ENCODE assay signal across 7 cellular contexts in the genomic region with DNA sequence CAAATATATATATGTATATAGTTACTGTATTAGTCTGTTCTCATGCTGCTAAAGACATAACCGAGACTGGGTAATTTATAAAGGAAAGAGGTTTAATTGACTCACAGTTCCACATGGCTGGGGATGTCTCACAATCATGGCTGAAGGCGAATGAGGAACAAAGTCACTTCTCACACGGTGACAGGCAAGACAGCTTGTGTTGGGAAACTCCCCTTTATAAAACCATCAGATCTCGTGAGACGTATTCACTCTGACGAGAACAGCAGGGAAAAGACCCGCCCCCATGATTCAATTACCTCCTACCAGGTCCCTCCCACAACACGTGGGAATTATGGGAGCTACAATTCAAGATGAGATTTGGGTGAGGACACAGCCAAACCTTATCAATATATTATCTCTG.
DNase-seq lines count a peak whose midpoint lies in the region; ATAC-seq and TF ChIP-seq lines count a peak whose summit lies in the region.
"Not testable (repeated sequence)": the region's sequence is repeated elsewhere in the genome, so short reads cannot be mapped to it uniquely, and the experiment has no call there.

No MANE protein-coding gene starts in this region.

- not testable (repeated sequence) for TF ChIP-seq CTCF in GM12865 (IDR thresholded peaks at IDR 0.05; ENCODE audit: insufficient read depth, low read depth, low read length, missing control alignments)

- H3K4me3 ChIP-seq in GM12865 (ENCODE audit: low read depth, low read length), result not testable (repeated sequence)

- peak; percentile 63 to 67 for ATAC-seq in activated CD4-positive, CD25-positive, alpha-beta regulatory T cell treated with anti-CD3 and anti-CD28 coated beads, Interleukin-2, amount 50 U/mL, for 24 hours

- DNase-seq in GM12865 (ENCODE audit: low read depth) (peak; percentile 54), NOMO-1 (lab: John Stamatoyannopoulos, UW; ENCODE audit: unreplicated experiment in 2 of 2) (peak; percentile 44 to 76), SKM-1 treated with dmso at 0.1 percent for 144 hours (lab: John Stamatoyannopoulos, UW; ENCODE audit: unreplicated experiment) (peak; percentile 81), kidney tubule cell (ENCODE audit: low spot score) (peak; percentile 60)
- peak; percentile 8 for DNase-seq in activated naive CD4-positive, alpha-beta T cell treated with Interleukin-2 at 50 U/mL for 16 hours
- DNase-seq in stimulated activated CD4-positive, alpha-beta T cell treated with anti-CD3 and anti-CD28 coated beads, Interleukin-4, amount 100 ng/mL, for 1 hour, result peak; percentile 7

Comparison
In these comparisons a context has a peak if more than half of its experiments do, and no peak if none do; other contexts are left out.
1. DNase-seq: peak in every context shown above with its lines; median percentile 81 in SKM-1 treated with dmso at 0.1 percent for 144 hours; 60 in NOMO-1; 60 in kidney tubule cell; 54 in GM12865; 8 in activated naive CD4-positive, alpha-beta T cell treated with Interleukin-2 at 50 U/mL for 16 hours; 7 in stimulated activated CD4-positive, alpha-beta T cell treated with anti-CD3 and anti-CD28 coated beads, Interleukin-4, amount 100 ng/mL, for 1 hour.